In genomic region chr19:53521373-53522202, GRCh38 we compare ENCODE assay signal across 8 cellular contexts. TPM values are rescaled to one million over a fixed set of nuclear protein-coding genes. Genes with fewer than 3 reads are reported as not detected.
DNase-seq lines count a peak whose midpoint lies in the region; ATAC-seq and TF ChIP-seq lines count a peak whose summit lies in the region.

No MANE protein-coding gene starts in this region.

- H3K36me3 ChIP-seq in SK-N-MC (ENCODE audit: insufficient read depth, low read length), result peaks cover 9% of the 10 kb centered on the region; the same call in 1 of the 2 replicates
- no peaks in the 10 kb centered on the region for H3K36me3 ChIP-seq in fibroblast of lung (ENCODE audit: control insufficient read depth, insufficient read depth, low read length)

- peak overlapping the region; percentile 65 for H2AFZ ChIP-seq in fibroblast of lung (ENCODE audit: low read length)

- H3K4me3 ChIP-seq in GM08714 (ENCODE audit: low read length), result peak overlapping the region; percentile 71
- peak overlapping the region; percentile 83 for H3K4me3 ChIP-seq in SK-N-MC
- H3K4me3 ChIP-seq in fibroblast of lung (replicated peaks in 1 of 4; ENCODE audit: control extremely low read depth in 1 of 4, insufficient read depth in 1 of 4, low read depth in 3 of 4, low read length in 4 of 4), result peak overlapping the region; percentile 48 to 71 (median 60)
- peak overlapping the region; percentile 92 for H3K4me3 ChIP-seq in retinal pigment epithelial cell (ENCODE audit: low read length)

- H3K9me3 ChIP-seq in SK-N-MC (ENCODE audit: low read depth, low read length) (peaks cover 7% of the 10 kb centered on the region; the same call in 1 of the 2 replicates), fibroblast of lung (ENCODE audit: control insufficient read depth, insufficient read depth, low read depth, low read length) (no peaks in the 10 kb centered on the region)

- peak overlapping the region; percentile 83 for H3K9ac ChIP-seq in SK-N-MC (ENCODE audit: insufficient read length)
- H3K9ac ChIP-seq in fibroblast of lung (ENCODE audit: insufficient read depth, low read length), result peak overlapping the region; percentile 8

- H3K27ac ChIP-seq in SK-N-MC (peak overlapping the region; percentile 34; the same call in 1 of the 2 replicates), fibroblast of lung (ENCODE audit: insufficient read depth, low read length) (peak overlapping the region; percentile 50)

- H4K20me1 ChIP-seq in fibroblast of lung (ENCODE audit: control insufficient read depth, extremely low read depth, insufficient read depth, low read length), result no peaks in the 10 kb centered on the region

- TF ChIP-seq CTCF in fibroblast of lung (conservative IDR thresholded peaks at IDR 0.05 in 1 of 2, IDR thresholded peaks at IDR 0.05 in 1 of 2; ENCODE audit: low read depth in 1 of 2, low read length in 2 of 2), result no peak
- TF ChIP-seq CTCF in retinal pigment epithelial cell (conservative IDR thresholded peaks at IDR 0.05; ENCODE audit: low read depth, low read length), result no peak

- H3K27me3 ChIP-seq in fibroblast of lung (ENCODE audit: control insufficient read depth, insufficient read depth, low read length), result no peaks in the 10 kb centered on the region

- ATAC-seq in HG03439 (IDR thresholded peaks at IDR 0.05; ENCODE audit: unreplicated experiment) (no peak), HG02981 (IDR thresholded peaks at IDR 0.05; ENCODE audit: unreplicated experiment) (no peak)

- H3K4me1 ChIP-seq in fibroblast of lung (ENCODE audit: control insufficient read depth, extremely low read depth, insufficient read depth, low read length), result peaks cover 7% of the 10 kb centered on the region

- H3K4me2 ChIP-seq in fibroblast of lung (ENCODE audit: extremely low read depth, insufficient read depth, low read length), result peak overlapping the region; percentile 96

- no peak for DNase-seq in SK-N-MC (ENCODE audit: low read depth, low spot score)
- DNase-seq in fibroblast of lung (ENCODE audit: low read depth in 2 of 2), result no peak
- no peak for DNase-seq in retinal pigment epithelial cell (ENCODE audit: low read depth)
- no peak for DNase-seq in mesenteric fat pad (ENCODE audit: low spot score)
- no peak for DNase-seq in HPDE6-E6E7 (ENCODE audit: extremely low spot score)

- H3K79me2 ChIP-seq in fibroblast of lung (ENCODE audit: control insufficient read depth, insufficient read depth, low read length), result peaks cover 5% of the 10 kb centered on the region

RNA-seq across cellular contexts. Expression of gene ZNF331, which starts 16.4 kb away (rescaled TPM):
- total RNA-seq in fibroblast of lung, result 9.0 and 16.2 TPM in 2 replicates
- polyA plus RNA-seq in fibroblast of lung, result 4.7 and 4.8 TPM in 2 replicates
- polyA plus RNA-seq in fibroblast of lung (2012), result 4.5 and 5.4 TPM in 2 replicates
- 3.5 and 3.8 TPM in 2 replicates for polyA minus RNA-seq in fibroblast of lung (ENCODE audit: low replicate concordance)
- total RNA-seq in mesenteric fat pad, result 194 TPM

RNA-seq across cellular contexts. Expression of gene ZNF813, which starts 54.1 kb away (rescaled TPM):
- total RNA-seq in fibroblast of lung (3.6 and 3.9 TPM in 2 replicates), mesenteric fat pad (3.6 TPM)
- 1.4 and 1.8 TPM in 2 replicates for polyA plus RNA-seq in fibroblast of lung
- polyA plus RNA-seq in fibroblast of lung (2012), result 1.5 and 1.6 TPM in 2 replicates
- polyA minus RNA-seq in fibroblast of lung (ENCODE audit: low replicate concordance), result 0.04 and 0.24 TPM in 2 replicates

Comparison
In these comparisons a context has a peak if more than half of its experiments do, and no peak if none do; other contexts are left out.
1. RNA of gene ZNF331, which starts 16.4 kb away (total RNA-seq): 194 TPM in mesenteric fat pad (single experiment); 9.0 to 16.2 TPM in fibroblast of lung; every median in the first group is over 10 times any median in the second.
2. Peak in every context shown above with its lines, with median percentiles within 50 percentile points of each other: H3K4me3 ChIP-seq.